1 cellular context compared by ENCODE assay signal in the genomic region with DNA sequence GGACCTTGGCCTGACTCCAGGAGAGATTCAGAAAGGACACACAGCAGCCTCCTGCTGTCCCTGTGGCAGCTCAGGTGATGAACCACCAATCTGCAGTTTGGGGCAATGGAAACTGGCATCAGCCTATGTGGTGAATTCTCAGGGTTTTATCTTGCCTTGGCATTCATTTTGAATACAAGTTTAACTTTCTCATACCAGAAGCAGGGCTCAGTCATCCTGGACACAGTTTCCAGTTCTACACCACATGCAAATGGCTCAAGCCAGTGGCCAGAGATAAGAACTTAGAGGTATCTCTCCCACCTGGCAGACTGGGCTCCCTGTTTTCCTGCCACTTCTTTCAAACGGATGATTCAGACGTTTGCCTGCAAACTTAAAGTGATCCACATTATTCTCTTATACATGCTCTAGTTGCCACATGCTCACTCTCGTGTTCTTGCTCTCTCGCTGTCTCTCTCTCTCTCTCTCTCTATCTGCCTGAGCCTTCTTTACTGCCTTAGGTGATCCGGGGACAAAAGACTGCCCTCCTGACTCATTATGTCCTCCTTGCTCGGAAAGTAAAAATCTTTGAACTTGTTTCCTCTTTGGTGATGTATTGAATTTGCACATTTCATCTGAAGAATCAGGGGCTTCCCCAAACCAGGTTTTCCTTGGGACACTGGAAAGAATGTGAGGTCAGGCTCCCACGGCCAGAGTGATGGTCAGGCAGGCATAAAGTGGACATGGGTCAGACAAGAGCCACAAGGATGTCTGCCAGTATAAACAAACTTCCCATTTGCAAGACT.
TF ChIP-seq lines count a peak whose summit lies in the region.

No MANE protein-coding gene starts in this region.

TF ChIP-seq in WTC11, 78 proteins besides CTCF, POLR2A, EP300 and RAD21 (continued from another document):
- no peak for TF ChIP-seq ARID4B (CRISPR knock-in tag; IDR thresholded peaks at IDR 0.05; ENCODE audit: borderline replicate concordance)
- no peak for TF ChIP-seq TEAD1 (CRISPR knock-in tag; IDR thresholded peaks at IDR 0.05)
- TF ChIP-seq ATF1 (CRISPR knock-in tag; IDR thresholded peaks at IDR 0.05) = no peak
- TF ChIP-seq, protein P1, sequence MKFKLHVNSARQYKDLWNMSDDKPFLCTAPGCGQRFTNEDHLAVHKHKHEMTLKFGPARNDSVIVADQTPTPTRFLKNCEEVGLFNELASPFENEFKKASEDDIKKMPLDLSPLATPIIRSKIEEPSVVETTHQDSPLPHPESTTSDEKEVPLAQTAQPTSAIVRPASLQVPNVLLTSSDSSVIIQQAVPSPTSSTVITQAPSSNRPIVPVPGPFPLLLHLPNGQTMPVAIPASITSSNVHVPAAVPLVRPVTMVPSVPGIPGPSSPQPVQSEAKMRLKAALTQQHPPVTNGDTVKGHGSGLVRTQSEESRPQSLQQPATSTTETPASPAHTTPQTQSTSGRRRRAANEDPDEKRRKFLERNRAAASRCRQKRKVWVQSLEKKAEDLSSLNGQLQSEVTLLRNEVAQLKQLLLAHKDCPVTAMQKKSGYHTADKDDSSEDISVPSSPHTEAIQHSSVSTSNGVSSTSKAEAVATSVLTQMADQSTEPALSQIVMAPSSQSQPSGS (CRISPR knock-in tag; IDR thresholded peaks at IDR 0.05; ENCODE audit: borderline replicate concordance, low read depth) = no peak
- TF ChIP-seq SP1 (CRISPR knock-in tag; conservative IDR thresholded peaks at IDR 0.05) = no peak
- TF ChIP-seq, protein P2, sequence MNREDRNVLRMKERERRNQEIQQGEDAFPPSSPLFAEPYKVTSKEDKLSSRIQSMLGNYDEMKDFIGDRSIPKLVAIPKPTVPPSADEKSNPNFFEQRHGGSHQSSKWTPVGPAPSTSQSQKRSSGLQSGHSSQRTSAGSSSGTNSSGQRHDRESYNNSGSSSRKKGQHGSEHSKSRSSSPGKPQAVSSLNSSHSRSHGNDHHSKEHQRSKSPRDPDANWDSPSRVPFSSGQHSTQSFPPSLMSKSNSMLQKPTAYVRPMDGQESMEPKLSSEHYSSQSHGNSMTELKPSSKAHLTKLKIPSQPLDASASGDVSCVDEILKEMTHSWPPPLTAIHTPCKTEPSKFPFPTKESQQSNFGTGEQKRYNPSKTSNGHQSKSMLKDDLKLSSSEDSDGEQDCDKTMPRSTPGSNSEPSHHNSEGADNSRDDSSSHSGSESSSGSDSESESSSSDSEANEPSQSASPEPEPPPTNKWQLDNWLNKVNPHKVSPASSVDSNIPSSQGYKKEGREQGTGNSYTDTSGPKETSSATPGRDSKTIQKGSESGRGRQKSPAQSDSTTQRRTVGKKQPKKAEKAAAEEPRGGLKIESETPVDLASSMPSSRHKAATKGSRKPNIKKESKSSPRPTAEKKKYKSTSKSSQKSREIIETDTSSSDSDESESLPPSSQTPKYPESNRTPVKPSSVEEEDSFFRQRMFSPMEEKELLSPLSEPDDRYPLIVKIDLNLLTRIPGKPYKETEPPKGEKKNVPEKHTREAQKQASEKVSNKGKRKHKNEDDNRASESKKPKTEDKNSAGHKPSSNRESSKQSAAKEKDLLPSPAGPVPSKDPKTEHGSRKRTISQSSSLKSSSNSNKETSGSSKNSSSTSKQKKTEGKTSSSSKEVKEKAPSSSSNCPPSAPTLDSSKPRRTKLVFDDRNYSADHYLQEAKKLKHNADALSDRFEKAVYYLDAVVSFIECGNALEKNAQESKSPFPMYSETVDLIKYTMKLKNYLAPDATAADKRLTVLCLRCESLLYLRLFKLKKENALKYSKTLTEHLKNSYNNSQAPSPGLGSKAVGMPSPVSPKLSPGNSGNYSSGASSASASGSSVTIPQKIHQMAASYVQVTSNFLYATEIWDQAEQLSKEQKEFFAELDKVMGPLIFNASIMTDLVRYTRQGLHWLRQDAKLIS (CRISPR knock-in tag; IDR thresholded peaks at IDR 0.05; ENCODE audit: borderline replicate concordance) = no peak
- no peak for TF ChIP-seq FOXP4 (CRISPR knock-in tag; IDR thresholded peaks at IDR 0.05)
- no peak for TF ChIP-seq MXD4 (CRISPR knock-in tag; IDR thresholded peaks at IDR 0.05; ENCODE audit: borderline replicate concordance)
